Comparison of ENCODE assay signal across 1 cellular context in the genomic region with DNA sequence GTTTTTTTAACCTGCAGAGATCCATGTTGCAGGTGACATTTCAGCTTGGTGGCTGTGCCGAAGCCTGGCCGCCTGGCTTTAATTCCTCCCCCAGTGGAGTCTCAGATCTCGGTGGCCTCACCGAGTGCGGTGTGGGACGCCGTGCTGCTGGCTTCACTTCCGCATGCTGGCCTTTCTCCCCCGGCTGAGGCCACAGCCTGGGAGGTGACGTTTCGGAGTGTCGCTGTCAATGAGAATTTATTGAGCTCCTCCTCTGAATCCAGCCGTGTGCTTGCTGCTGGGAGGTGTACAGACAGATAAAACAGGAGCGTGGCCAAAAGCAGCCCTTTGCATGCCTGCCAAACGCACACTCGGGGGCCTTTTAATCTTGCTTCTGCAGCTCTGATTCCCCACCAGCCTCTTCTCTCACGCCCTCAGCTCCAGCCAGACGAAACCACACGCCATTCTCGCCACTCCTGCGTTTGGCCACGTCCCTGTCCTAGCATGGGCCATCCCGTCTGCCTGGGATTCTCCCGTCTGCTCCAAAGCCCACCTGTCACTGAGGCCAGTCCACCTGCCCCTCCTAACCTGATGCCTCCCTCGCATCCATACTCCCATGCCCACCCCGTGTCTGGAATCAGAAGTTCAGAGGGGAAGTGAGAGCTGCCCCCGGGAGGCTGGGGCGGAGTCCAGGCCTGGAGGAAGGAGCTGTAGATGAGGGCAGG.
TF ChIP-seq lines count a peak whose summit lies in the region.

No MANE protein-coding gene starts in this region.

TF ChIP-seq in HCT116, 20 proteins besides CTCF, POLR2A, EP300 and RAD21 (continued from another document):
- TF ChIP-seq SIN3A (IDR thresholded peaks at IDR 0.05; ENCODE audit: low read depth) = no peak
- TF ChIP-seq YY1 (IDR thresholded peaks at IDR 0.05; ENCODE audit: extremely low read depth, insufficient replicate concordance, low read depth, low read length) = no peak
- no peak for TF ChIP-seq EGR1 (IDR thresholded peaks at IDR 0.05; ENCODE audit: low read depth)
